In the genomic region with DNA sequence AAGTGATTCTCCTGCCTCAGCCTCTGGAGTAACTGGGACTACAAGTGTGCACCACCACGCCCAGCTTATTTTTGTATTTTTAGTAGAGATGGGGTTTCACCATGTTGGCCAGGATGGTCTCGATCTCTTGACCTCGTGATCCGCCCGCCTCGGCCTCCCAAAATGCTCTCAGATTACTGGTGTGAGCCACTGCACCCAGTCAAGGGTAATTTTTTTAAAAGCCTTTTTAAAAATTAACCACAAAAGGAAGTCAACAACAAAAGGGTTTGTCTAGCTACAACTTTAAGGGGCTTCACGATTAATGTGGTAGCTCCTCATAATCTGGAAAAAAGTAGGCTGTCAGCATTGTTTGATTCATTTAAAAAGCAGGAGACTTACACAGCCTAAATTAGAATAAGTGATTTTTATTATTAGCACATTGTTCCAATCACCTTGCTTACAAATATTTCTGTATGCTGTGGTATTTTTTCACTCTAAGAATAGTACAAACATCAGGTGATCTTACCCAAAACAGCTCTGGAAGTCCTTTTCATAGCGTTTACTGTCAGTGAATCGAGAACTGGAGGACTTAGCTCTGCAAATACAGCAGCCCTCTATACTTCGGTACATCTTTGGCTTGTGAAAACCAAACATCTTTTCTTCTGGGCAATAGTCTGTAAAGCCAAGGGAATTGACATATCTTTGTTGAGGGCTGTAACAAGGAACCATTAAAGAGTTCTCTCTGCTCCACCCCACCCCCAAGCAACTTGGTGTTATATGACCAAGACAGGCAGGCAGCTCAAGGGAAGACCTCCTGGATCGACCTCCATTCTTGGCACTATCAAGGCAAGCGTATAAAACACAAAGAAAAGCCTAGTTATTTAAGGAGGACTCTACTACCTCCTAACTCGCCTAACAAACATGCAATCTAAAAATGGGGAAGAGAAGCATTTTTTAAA, we compare ENCODE assay signal across 12 cellular contexts. TPM values are rescaled to one million over a fixed set of nuclear protein-coding genes. Genes with fewer than 3 reads are reported as not detected.
DNase-seq lines count a peak whose midpoint lies in the region; ATAC-seq and TF ChIP-seq lines count a peak whose summit lies in the region.
"Had no signal": no experiment of that assay in that cellular context is flagged by ENCODE, and none has a peak within 500 bp of the region (broad histone marks: within the 10 kb centered on the region; RNA-seq: fewer than 3 reads in every experiment).

No MANE protein-coding gene starts in this region.

- no peaks in the 10 kb centered on the region for H3K9me2 ChIP-seq in MM.1S (replicated peaks; ENCODE audit: insufficient read depth, low read length)

- H3K9ac ChIP-seq in MM.1S (ENCODE audit: low read length), result peak overlapping the region; percentile 21; the same call in 1 of the 2 replicates
- H3K9ac ChIP-seq: parathyroid adenoma had no signal

- peaks cover 3% of the 10 kb centered on the region for H3K36me3 ChIP-seq in MM.1S (replicated peaks; ENCODE audit: insufficient read depth, low read length)
- no peaks in the 10 kb centered on the region for H3K36me3 ChIP-seq in prostate gland

- H3K9me3 Mint-ChIP-seq in activated naive CD4-positive, alpha-beta T cell treated with anti-CD3 and anti-CD28 coated beads for 36 hours, result no peaks in the 10 kb centered on the region
- no peaks in the 10 kb centered on the region for H3K9me3 Mint-ChIP-seq in activated naive CD4-positive, alpha-beta T cell treated with anti-CD3 and anti-CD28 coated beads, Interleukin-2, amount 10 ng/mL, durations not matched to agents 7 days and 5 days
- no peaks in the 10 kb centered on the region for H3K9me3 Mint-ChIP-seq in type B pancreatic cell

- TF ChIP-seq POLR2A in prostate gland (IDR thresholded peaks at IDR 0.05), result no peak

- peaks cover 85% of the 10 kb centered on the region for H3K79me2 ChIP-seq in MM.1S (ENCODE audit: low read length)

- H3K4me3 ChIP-seq in MM.1S (ENCODE audit: low read length) (peak overlapping the region; percentile 29; the same call in 1 of the 2 replicates), prostate gland (no peak overlapping the region)

- no peaks in the 10 kb centered on the region for H3K27me3 ChIP-seq in MM.1S (replicated peaks; ENCODE audit: insufficient read depth, low read length)
- H3K27me3 ChIP-seq in prostate gland (replicated peaks; ENCODE audit: insufficient read depth), result no peaks in the 10 kb centered on the region

- H3K27me3 Mint-ChIP-seq in activated naive CD4-positive, alpha-beta T cell treated with anti-CD3 and anti-CD28 coated beads for 36 hours (ENCODE audit: low read depth), result no peaks in the 10 kb centered on the region
- H3K27me3 Mint-ChIP-seq in activated naive CD4-positive, alpha-beta T cell treated with anti-CD3 and anti-CD28 coated beads, Interleukin-2, amount 10 ng/mL, durations not matched to agents 7 days and 5 days, result no peaks in the 10 kb centered on the region
- H3K27me3 Mint-ChIP-seq in type B pancreatic cell, result no peaks in the 10 kb centered on the region

- H3K4me1 ChIP-seq in MM.1S (ENCODE audit: low read length) (peaks cover 19% of the 10 kb centered on the region), prostate gland (replicated peaks) (no peaks in the 10 kb centered on the region)

- intact Hi-C loops in activated naive CD4-positive, alpha-beta T cell treated with anti-CD3 and anti-CD28 coated beads for 36 hours (cut with micrococcal nuclease), result loop anchor here (2.0 kb wide), 1 partner anchor 19 kb away; no protein-coding TSS in a partner anchor
- intact Hi-C loops in prostate gland (cut with DNase I), result no loop called here

- no peaks in the 10 kb centered on the region for H4K20me1 ChIP-seq in MM.1S (ENCODE audit: insufficient read depth, low read length)

- 65% methylated on average over 13 of the region's 13 CpGs for WGBS in prostate gland

- TF ChIP-seq CTCF in MM.1S (IDR thresholded peaks at IDR 0.05; ENCODE audit: low read length), result no peak
- TF ChIP-seq CTCF in type B pancreatic cell (conservative IDR thresholded peaks at IDR 0.05), result no peak
- TF ChIP-seq CTCF in prostate gland (IDR thresholded peaks at IDR 0.05), result no peak

- peaks cover 51% of the 10 kb centered on the region for H3K36me3 Mint-ChIP-seq in activated naive CD4-positive, alpha-beta T cell treated with anti-CD3 and anti-CD28 coated beads for 36 hours (ENCODE audit: low read depth)
- peaks cover 53% of the 10 kb centered on the region for H3K36me3 Mint-ChIP-seq in activated naive CD4-positive, alpha-beta T cell treated with anti-CD3 and anti-CD28 coated beads, Interleukin-2, amount 10 ng/mL, durations not matched to agents 7 days and 5 days
- peaks cover 72% of the 10 kb centered on the region for H3K36me3 Mint-ChIP-seq in type B pancreatic cell

- DNase-seq in activated naive CD4-positive, alpha-beta T cell treated with anti-CD3 and anti-CD28 coated beads for 36 hours, result no peak
- DNase-seq in activated naive CD4-positive, alpha-beta T cell treated with anti-CD3 and anti-CD28 coated beads, Interleukin-2, amount 10 ng/mL, durations not matched to agents 7 days and 5 days, result no peak
- DNase-seq in MM.1S (peak; percentile 27), type B pancreatic cell (ENCODE audit: extremely low spot score, unreplicated experiment) (no peak), SW480 (ENCODE audit: low spot score) (no peak), NCI-H146 treated with DMSO at 0.1 percent for 48 hours (lab: John Stamatoyannopoulos, UW; ENCODE audit: unreplicated experiment) (no peak), prostate gland (ENCODE audit: low spot score) (no peak)
- DNase-seq: left cardiac atrium, NCI-H524 had no signal

- H3K4me3 Mint-ChIP-seq in activated naive CD4-positive, alpha-beta T cell treated with anti-CD3 and anti-CD28 coated beads for 36 hours, result no peak overlapping the region
- no peak overlapping the region for H3K4me3 Mint-ChIP-seq in activated naive CD4-positive, alpha-beta T cell treated with anti-CD3 and anti-CD28 coated beads, Interleukin-2, amount 10 ng/mL, durations not matched to agents 7 days and 5 days
- H3K4me3 Mint-ChIP-seq in type B pancreatic cell, result no peak overlapping the region

- peak overlapping the region; percentile 83 for H3K27ac Mint-ChIP-seq in activated naive CD4-positive, alpha-beta T cell treated with anti-CD3 and anti-CD28 coated beads for 36 hours
- H3K27ac Mint-ChIP-seq in activated naive CD4-positive, alpha-beta T cell treated with anti-CD3 and anti-CD28 coated beads, Interleukin-2, amount 10 ng/mL, durations not matched to agents 7 days and 5 days, result no peak overlapping the region
- peak overlapping the region; percentile 21 for H3K27ac Mint-ChIP-seq in type B pancreatic cell

- no peak overlapping the region for H2AFZ ChIP-seq in MM.1S (ENCODE audit: low read length)
- H2AFZ ChIP-seq: parathyroid adenoma had no signal

- peak; percentile 32 for ATAC-seq in HG02623 (IDR thresholded peaks at IDR 0.05; ENCODE audit: unreplicated experiment)
- ATAC-seq: HCT116, left cardiac atrium had no signal

- H3K4me2 ChIP-seq in MM.1S (ENCODE audit: low read depth, low read length), result peak overlapping the region; percentile 64

- CTCF ChIA-PET in activated naive CD4-positive, alpha-beta T cell treated with anti-CD3 and anti-CD28 coated beads for 36 hours (lab: Charles Lee), result interaction anchor here (0.7 to 3.4 kb wide), 3 partner anchors 22 to 47 kb away, joined by 3 to 17 read pairs (median 4); no protein-coding TSS in a partner anchor
- CTCF ChIA-PET in activated naive CD4-positive, alpha-beta T cell treated with anti-CD3 and anti-CD28 coated beads, Interleukin-2, amount 10 ng/mL, durations not matched to agents 7 days and 5 days (lab: Charles Lee), result interaction anchor here (1.4 kb wide), 1 partner anchor 26 kb away, joined by 4 read pairs; no protein-coding TSS in a partner anchor

- H3K4me1 Mint-ChIP-seq in activated naive CD4-positive, alpha-beta T cell treated with anti-CD3 and anti-CD28 coated beads for 36 hours (ENCODE audit: low read depth), result peaks cover 35% of the 10 kb centered on the region
- H3K4me1 Mint-ChIP-seq in activated naive CD4-positive, alpha-beta T cell treated with anti-CD3 and anti-CD28 coated beads, Interleukin-2, amount 10 ng/mL, durations not matched to agents 7 days and 5 days, result peaks cover 14% of the 10 kb centered on the region
- H3K4me1 Mint-ChIP-seq in type B pancreatic cell (ENCODE audit: unreplicated experiment), result no peaks in the 10 kb centered on the region

- peak overlapping the region; percentile 77 for H3K27ac ChIP-seq in MM.1S (ENCODE audit: low read length)
- no peak overlapping the region for H3K27ac ChIP-seq in prostate gland
- H3K27ac ChIP-seq: parathyroid adenoma had no signal

- H3K9me3 ChIP-seq in MM.1S (replicated peaks; ENCODE audit: insufficient read depth, low read length) (no peaks in the 10 kb centered on the region), prostate gland (no peaks in the 10 kb centered on the region)

- H3F3A ChIP-seq in MM.1S (ENCODE audit: insufficient read depth, low read length), result peaks cover 17% of the 10 kb centered on the region

RNA-seq across cellular contexts. Expression of gene SINHCAF, which starts 28.1 kb away (rescaled TPM):
- 100 to 1,000 TPM; 158 to 169 TPM for total RNA-seq in activated naive CD4-positive, alpha-beta T cell treated with anti-CD3 and anti-CD28 coated beads for 36 hours
- total RNA-seq in type B pancreatic cell (ENCODE audit: low replicate concordance), result 154 and 285 TPM in 2 replicates
- total RNA-seq in prostate gland, result 10 to 100 TPM; 69.1 to 74.1 TPM
